Comparison of ENCODE assay signal across 12 cellular contexts in genomic region chr3:149534671-149535394, GRCh38.
DNase-seq lines count a peak whose midpoint lies in the region; ATAC-seq and TF ChIP-seq lines count a peak whose summit lies in the region.
"Had no signal": no experiment of that assay in that cellular context is flagged by ENCODE, and none has a peak within 500 bp of the region (broad histone marks: within the 10 kb centered on the region; RNA-seq: fewer than 3 reads in every experiment).

No MANE protein-coding gene starts in this region.

- H3K4me2 ChIP-seq in neuronal stem cell (ENCODE audit: insufficient read depth, low read length, poor library complexity, severe bottlenecking): no peak overlapping the region

- no peak for TF ChIP-seq CTCF in esophagus muscularis mucosa (IDR thresholded peaks at IDR 0.05)
- no peak for TF ChIP-seq CTCF in colonic mucosa (IDR thresholded peaks at IDR 0.05)

- H3K23ac ChIP-seq in neuronal stem cell (ENCODE audit: low read depth, low read length, poor library complexity): no peak overlapping the region

- no peak overlapping the region for H2AFZ ChIP-seq in neuronal stem cell (ENCODE audit: low read length)

- no peak overlapping the region for H3K4ac ChIP-seq in neuronal stem cell (ENCODE audit: low read length)

- H3K79me1 ChIP-seq in neuronal stem cell (ENCODE audit: low read depth, low read length): no peaks in the 10 kb centered on the region

- H3K14ac ChIP-seq in neuronal stem cell (ENCODE audit: low read length): no peak overlapping the region

- H3K4me3 ChIP-seq in esophagus muscularis mucosa (peak overlapping the region in 2 of 4 donors; percentile 15 to 20), neuronal stem cell (ENCODE audit: low read length in 2 of 2) (no peak overlapping the region), colonic mucosa (no peak overlapping the region)

- no peak overlapping the region for H2BK5ac ChIP-seq in neuronal stem cell (ENCODE audit: low read length)

- H4K8ac ChIP-seq in neuronal stem cell (ENCODE audit: low read depth, low read length): no peak overlapping the region

- H3K27ac ChIP-seq in esophagus muscularis mucosa (replicated peaks in 1 of 4): peak overlapping the region; percentile 53 to 81 (median 74)
- no peak overlapping the region for H3K27ac ChIP-seq in neuronal stem cell (replicated peaks; ENCODE audit: low read length)
- no peak overlapping the region for H3K27ac ChIP-seq in colonic mucosa

- no peak for TF ChIP-seq EP300 in esophagus muscularis mucosa (IDR thresholded peaks at IDR 0.05)

- H2BK12ac ChIP-seq in neuronal stem cell (ENCODE audit: low read length): no peak overlapping the region

- H3K36me3 ChIP-seq in esophagus muscularis mucosa (no peaks in the 10 kb centered on the region), neuronal stem cell (replicated peaks in 1 of 2; ENCODE audit: control insufficient read depth in 2 of 2, insufficient read depth in 2 of 2, low read length in 2 of 2) (no peaks in the 10 kb centered on the region), colonic mucosa (no peaks in the 10 kb centered on the region)

- ATAC-seq in esophagus mucosa (no peak), GM21737 (IDR thresholded peaks at IDR 0.05; ENCODE audit: unreplicated experiment) (no peak)

- H4K91ac ChIP-seq in neuronal stem cell (ENCODE audit: low read depth, low read length, poor library complexity): no peak overlapping the region

- no peak for TF ChIP-seq POLR2A in esophagus muscularis mucosa (IDR thresholded peaks at IDR 0.05; ENCODE audit: low read depth)

- no peaks in the 10 kb centered on the region for H3K9me3 ChIP-seq in esophagus muscularis mucosa
- H3K9me3 ChIP-seq in neuronal stem cell (replicated peaks in 1 of 2; ENCODE audit: control insufficient read depth in 2 of 2, insufficient read depth in 1 of 2, low read depth in 1 of 2, low read length in 2 of 2): no peaks in the 10 kb centered on the region
- H3K9me3 ChIP-seq in colonic mucosa: no peaks in the 10 kb centered on the region

- H2BK120ac ChIP-seq in neuronal stem cell (ENCODE audit: low read depth, low read length): no peak overlapping the region

- no peak overlapping the region for H2AK5ac ChIP-seq in neuronal stem cell (ENCODE audit: low read depth, low read length)

- H2BK15ac ChIP-seq in neuronal stem cell (ENCODE audit: low read length): no peak overlapping the region

- H3K9ac ChIP-seq in neuronal stem cell (ENCODE audit: low read depth, low read length, poor library complexity) (no peak overlapping the region), colonic mucosa (ENCODE audit: low read depth in 2 of 2, low read length in 2 of 2) (no peak overlapping the region)

- no peaks in the 10 kb centered on the region for H3K27me3 ChIP-seq in esophagus muscularis mucosa
- no peaks in the 10 kb centered on the region for H3K27me3 ChIP-seq in neuronal stem cell (ENCODE audit: control insufficient read depth in 3 of 3, insufficient read depth in 3 of 3, low read depth in 1 of 3, low read length in 3 of 3)
- no peaks in the 10 kb centered on the region for H3K27me3 ChIP-seq in colonic mucosa

- peaks cover 43 to 98% (median 94%) of the 10 kb centered on the region in 4 donors for H3K4me1 ChIP-seq in esophagus muscularis mucosa
- peaks cover 15 to 50% of the 10 kb centered on the region in 2 donors for H3K4me1 ChIP-seq in neuronal stem cell (ENCODE audit: control insufficient read depth in 2 of 2, insufficient read depth in 1 of 2, low read depth in 1 of 2, low read length in 2 of 2)
- no peaks in the 10 kb centered on the region for H3K4me1 ChIP-seq in colonic mucosa

- intact Hi-C loops in esophagus muscularis mucosa (cut with DNase I): loop anchor here (5.0 kb wide), 2 partner anchors 42 to 122 kb away; partner anchors contain the start of gene WWTR1
- intact Hi-C loops in colonic mucosa (cut with DNase I): no loop called here

- DNase-seq in DMS153 (lab: John Stamatoyannopoulos, UW) (peak; percentile 84), NCI-H345 treated with DMSO at 0.1 percent for 48 hours (lab: John Stamatoyannopoulos, UW; ENCODE audit: unreplicated experiment) (peak; percentile 73), esophagus muscularis mucosa (ENCODE audit: extremely low spot score) (no peak), neuronal stem cell (ENCODE audit: low spot score) (no peak), T-helper 1 cell (no peak), colonic mucosa (no peak)
- DNase-seq: amniotic stem cell, DND-41, naive B cell, OCI-M1 had no signal

- 26% methylated on average over 7 of the region's 7 CpGs for WGBS in esophagus muscularis mucosa
- no CpG with 5 or more reads among the region's 7 CpGs for WGBS in neuronal stem cell (ENCODE audit: extremely low coverage in 2 of 2, insufficient read length in 2 of 2, insufficient replicate concordance in 1 of 2), 2 donors

- peak overlapping the region; percentile 16 for H3K18ac ChIP-seq in neuronal stem cell (ENCODE audit: low read length)

Comparison
In these comparisons a context has a peak if more than half of its experiments do, and no peak if none do; other contexts are left out.
1. DNase-seq: peak in DMS153 (single experiment) and NCI-H345 treated with DMSO at 0.1 percent for 48 hours (single experiment); none in esophagus muscularis mucosa (single experiment), neuronal stem cell (single experiment), T-helper 1 cell (0 of 5) and colonic mucosa (single experiment).
2. H3K27ac ChIP-seq: peak in esophagus muscularis mucosa (4 of 4); none in neuronal stem cell (single experiment) and colonic mucosa (single experiment).